Comparison of ENCODE assay signal across 1 cellular context in genomic region chr3:187041362-187042061, GRCh38.
TF ChIP-seq lines count a peak whose summit lies in the region.

No MANE protein-coding gene starts in this region.

TF ChIP-seq in HepG2, 621 proteins besides CTCF, POLR2A, EP300 and RAD21 (continued from another document and continues in another):
- TF ChIP-seq ZNF704 (CRISPR knock-in tag; IDR thresholded peaks at IDR 0.05; ENCODE audit: borderline replicate concordance) (no peak), MLX (CRISPR knock-in tag; IDR thresholded peaks at IDR 0.05) (peak; percentile 71; the same call in 1 of the 2 replicates), YEATS2 (CRISPR knock-in tag; IDR thresholded peaks at IDR 0.05; ENCODE audit: borderline replicate concordance) (peak; percentile 40; the same call in 1 of the 2 replicates), GMEB1 (CRISPR knock-in tag; IDR thresholded peaks at IDR 0.05; ENCODE audit: borderline replicate concordance) (0 out of 2 replicates have a peak, but pooled peaks have one; percentile 23), GRHL1 (CRISPR knock-in tag; conservative IDR thresholded peaks at IDR 0.05) (no peak), STAT5B (CRISPR knock-in tag; IDR thresholded peaks at IDR 0.05) (no peak), GTF3A (CRISPR knock-in tag; conservative IDR thresholded peaks at IDR 0.05) (no peak), ZNF724P (CRISPR knock-in tag; IDR thresholded peaks at IDR 0.05; ENCODE audit: borderline replicate concordance) (no peak), ZNF660 (CRISPR knock-in tag; IDR thresholded peaks at IDR 0.05; ENCODE audit: borderline replicate concordance, low read depth) (no peak), CENPT (CRISPR knock-in tag; IDR thresholded peaks at IDR 0.05; ENCODE audit: low read depth) (no peak), ZFP82 (CRISPR knock-in tag; IDR thresholded peaks at IDR 0.05; ENCODE audit: borderline replicate concordance) (peak; percentile 54; the same call in 1 of the 2 replicates), KDM1A (CRISPR knock-in tag; IDR thresholded peaks at IDR 0.05) (no peak), ZNF317 (CRISPR knock-in tag; IDR thresholded peaks at IDR 0.05) (no peak), MTERF4 (CRISPR knock-in tag; IDR thresholded peaks at IDR 0.05) (no peak), KDM5A (IDR thresholded peaks at IDR 0.05; ENCODE audit: borderline replicate concordance, low read length) (no peak), MIXL1 (CRISPR knock-in tag; IDR thresholded peaks at IDR 0.05) (peak; percentile 98), ZNF766 (CRISPR knock-in tag; IDR thresholded peaks at IDR 0.05; ENCODE audit: borderline replicate concordance) (no peak), ZNF747 (CRISPR knock-in tag; IDR thresholded peaks at IDR 0.05; ENCODE audit: borderline replicate concordance) (no peak), BHLHE40 (IDR thresholded peaks at IDR 0.05; ENCODE audit: low read length) (no peak; the same call in 1 of the 2 replicates), ZNF564 (CRISPR knock-in tag; IDR thresholded peaks at IDR 0.05) (no peak; the same call in 1 of the 2 replicates), ELF1 (CRISPR knock-in tag; IDR thresholded peaks at IDR 0.05) (no peak), DDIT3 (CRISPR knock-in tag; IDR thresholded peaks at IDR 0.05) (no peak; the same call in 1 of the 2 replicates), ZNF350 (CRISPR knock-in tag; IDR thresholded peaks at IDR 0.05; ENCODE audit: borderline replicate concordance, low read depth) (no peak), FOXM1 (CRISPR knock-in tag; IDR thresholded peaks at IDR 0.05) (no peak), BORCS8-MEF2B (CRISPR knock-in tag; IDR thresholded peaks at IDR 0.05) (no peak), E2F1 (CRISPR knock-in tag; IDR thresholded peaks at IDR 0.05) (no peak), ZNF790 (CRISPR knock-in tag; IDR thresholded peaks at IDR 0.05; ENCODE audit: borderline replicate concordance) (no peak), PAXIP1 (CRISPR knock-in tag; conservative IDR thresholded peaks at IDR 0.05) (peak; percentile 97), JARID2 (CRISPR knock-in tag; IDR thresholded peaks at IDR 0.05; ENCODE audit: insufficient replicate concordance) (no peak), TEAD3 (CRISPR knock-in tag; optimal IDR thresholded peaks at IDR 0.05; ENCODE audit: borderline replicate concordance) (peak; percentile 62), ZFP91 (CRISPR knock-in tag; IDR thresholded peaks at IDR 0.05; ENCODE audit: borderline replicate concordance) (no peak), ZNF773 (CRISPR knock-in tag; IDR thresholded peaks at IDR 0.05; ENCODE audit: borderline replicate concordance) (no peak), REL (CRISPR knock-in tag; conservative IDR thresholded peaks at IDR 0.05) (no peak), ZNF782 (CRISPR knock-in tag; IDR thresholded peaks at IDR 0.05; ENCODE audit: borderline replicate concordance) (no peak), ZNF556 (CRISPR knock-in tag; IDR thresholded peaks at IDR 0.05; ENCODE audit: borderline replicate concordance) (no peak), REPIN1 (CRISPR knock-in tag; IDR thresholded peaks at IDR 0.05; ENCODE audit: borderline replicate concordance, low read depth) (no peak), RBM39 (IDR thresholded peaks at IDR 0.05; ENCODE audit: low read depth, low read length, poor library complexity, severe bottlenecking) (no peak), MXI1 (IDR thresholded peaks at IDR 0.05; ENCODE audit: borderline replicate concordance, low read depth, low read length) (no peak; the same call in 2 of the 3 replicates), DBP (CRISPR knock-in tag; IDR thresholded peaks at IDR 0.05; ENCODE audit: not compliant biosample characterization) (peak; percentile 57), FOXO4 (CRISPR knock-in tag; conservative IDR thresholded peaks at IDR 0.05) (no peak), ARID5B (CRISPR knock-in tag; IDR thresholded peaks at IDR 0.05) (peak; percentile 93), ZNF333 (CRISPR knock-in tag; IDR thresholded peaks at IDR 0.05; ENCODE audit: borderline replicate concordance) (no peak)
